Comparison of ENCODE assay signal across 7 cellular contexts in the genomic region with DNA sequence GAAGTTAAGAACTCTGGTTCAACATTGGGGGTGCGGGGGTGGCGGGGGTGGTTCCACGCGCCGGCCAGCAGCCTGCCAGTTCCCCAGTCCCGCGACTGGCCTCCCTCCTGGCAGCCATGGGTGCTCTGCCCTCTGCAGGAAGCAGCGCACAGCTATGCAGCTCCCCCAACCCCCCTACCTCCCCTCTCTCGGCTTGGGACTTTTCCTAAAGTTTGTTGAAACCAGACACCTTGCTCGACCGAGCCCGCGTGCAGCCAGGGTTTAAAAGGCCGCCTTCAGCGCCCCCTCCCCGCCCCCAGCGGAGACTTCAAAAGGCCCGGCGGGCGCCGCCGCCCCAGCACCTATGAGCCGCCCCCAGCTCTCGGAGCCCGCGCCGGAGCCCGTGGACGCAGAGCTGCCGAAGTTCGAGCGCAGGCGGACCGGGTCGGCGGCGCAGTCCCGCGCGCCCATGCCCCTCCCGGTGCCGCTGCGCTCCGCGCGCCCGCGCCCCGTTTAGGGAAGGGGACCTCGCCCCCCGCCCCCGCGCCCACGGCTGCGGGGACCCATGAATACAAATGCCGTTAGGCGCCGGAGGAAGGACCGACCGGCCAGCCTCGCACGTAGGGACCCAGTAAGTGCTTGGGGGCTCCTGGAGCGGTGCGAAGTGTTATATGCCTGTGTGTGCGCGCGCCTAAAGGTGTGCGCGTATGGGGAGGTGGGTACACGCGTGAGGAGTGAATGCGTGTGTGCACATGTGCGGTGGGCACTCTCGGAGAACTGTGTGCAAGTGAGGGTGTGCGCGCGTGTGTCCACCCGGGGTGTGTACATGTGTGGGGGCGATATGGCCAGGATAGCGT. TPM values are rescaled to one million over a fixed set of nuclear protein-coding genes. Genes with fewer than 3 reads are reported as not detected.
DNase-seq lines count a peak whose midpoint lies in the region; ATAC-seq and TF ChIP-seq lines count a peak whose summit lies in the region.

No MANE protein-coding gene starts in this region.

- no peaks in the 10 kb centered on the region for H3K9me3 ChIP-seq in right atrium auricular region
- H3K9me3 ChIP-seq in PC-9 (ENCODE audit: insufficient read depth, low read depth) = no peaks in the 10 kb centered on the region

- H4K20me1 ChIP-seq in PC-9 (ENCODE audit: insufficient read depth) = no peaks in the 10 kb centered on the region

- no peaks in the 10 kb centered on the region for H3K79me2 ChIP-seq in PC-9 (ENCODE audit: low read depth)

- no peaks in the 10 kb centered on the region for H3F3A ChIP-seq in PC-9 (ENCODE audit: insufficient read depth, low read depth)

- no peak overlapping the region for H3K4me2 ChIP-seq in PC-9

- H3K4me3 ChIP-seq in right atrium auricular region = peak overlapping the region; percentile 22 to 70
- H3K4me3 ChIP-seq in skin epidermis = peak overlapping the region in 6 of 7 experiments; percentile 9 to 64 (median 28)
- H3K4me3 ChIP-seq in PC-9 = no peak overlapping the region

- no peaks in the 10 kb centered on the region for H3K9me2 ChIP-seq in PC-9 (ENCODE audit: insufficient read depth)

- H3K27ac ChIP-seq in VCaP (no peak overlapping the region; the same call in 1 of the 2 replicates), right atrium auricular region (no peak overlapping the region), skin epidermis (peak overlapping the region in 1 of 21 experiments; percentile 68), PC-9 (no peak overlapping the region)

- intact Hi-C loops in PC-9 (cut with micrococcal nuclease; ENCODE audit: unreplicated experiment) = loop anchor here (2.0 kb wide), 1 partner anchor 71 kb away; no protein-coding TSS in a partner anchor

- H3K27me3 ChIP-seq in right atrium auricular region (peaks cover 0 to 6% of the 10 kb centered on the region in 2 donors), PC-9 (ENCODE audit: insufficient read depth, low read depth) (peaks cover 9% of the 10 kb centered on the region; the same call in 1 of the 2 replicates)

- TF ChIP-seq CTCF in VCaP (conservative IDR thresholded peaks at IDR 0.05) = peak; percentile 66
- TF ChIP-seq CTCF in right atrium auricular region (IDR thresholded peaks at IDR 0.05) = peak; percentile 34 to 62
- TF ChIP-seq CTCF in PC-9 (conservative IDR thresholded peaks at IDR 0.05) = no peak

- H3K4me1 ChIP-seq in right atrium auricular region (peaks cover 0 to 30% of the 10 kb centered on the region in 2 donors), PC-9 (replicated peaks; ENCODE audit: insufficient read depth) (no peaks in the 10 kb centered on the region)

- CTCF ChIA-PET in PC-9 (lab: Charles Lee) = interaction anchor here (1.7 kb wide), 1 partner anchor 137 kb away, joined by 5 read pairs; no protein-coding TSS in a partner anchor

- H2AFZ ChIP-seq in PC-9 = no peak overlapping the region

- no peak for ATAC-seq in GM21717 (IDR thresholded peaks at IDR 0.05; ENCODE audit: unreplicated experiment)

- DNase-seq in HCEC 1CT (peak; percentile 25), right atrium auricular region (ENCODE audit: low spot score) (no peak), PC-9 (no peak)
- DNase-seq in NK-92 treated with Interleukin-12 subunit alpha and Interleukin-12 subunit beta, amount 100 ng/mL, for 24 hours (lab: John Stamatoyannopoulos, UW) = no peak

- no TSS peak for BruUV-seq in PC-9 (replicated peaks; lab: Mats Ljungman, UMichigan)

- POLR2A ChIA-PET in PC-9 (lab: Charles Lee; ENCODE audit: unreplicated experiment) = no interaction called here

- H3K36me3 ChIP-seq in right atrium auricular region = no peaks in the 10 kb centered on the region
- H3K36me3 ChIP-seq in PC-9 (ENCODE audit: low read depth) = no peaks in the 10 kb centered on the region

RNA-seq across cellular contexts. Expression of a gene that starts 1.4 kb away (rescaled TPM):
- total RNA-seq in right atrium auricular region (1 to 10 TPM; 1.5 to 2.7 TPM), PC-9 (2021) (0.39 and 0.83 TPM in 2 replicates)

RNA-seq across cellular contexts. Expression of a gene that starts 54.9 kb away (rescaled TPM):
- total RNA-seq in right atrium auricular region (not detected), PC-9 (2021) (not detected in 2 replicates)
